Comparison of ENCODE assay signal across 16 cellular contexts in the genomic region with DNA sequence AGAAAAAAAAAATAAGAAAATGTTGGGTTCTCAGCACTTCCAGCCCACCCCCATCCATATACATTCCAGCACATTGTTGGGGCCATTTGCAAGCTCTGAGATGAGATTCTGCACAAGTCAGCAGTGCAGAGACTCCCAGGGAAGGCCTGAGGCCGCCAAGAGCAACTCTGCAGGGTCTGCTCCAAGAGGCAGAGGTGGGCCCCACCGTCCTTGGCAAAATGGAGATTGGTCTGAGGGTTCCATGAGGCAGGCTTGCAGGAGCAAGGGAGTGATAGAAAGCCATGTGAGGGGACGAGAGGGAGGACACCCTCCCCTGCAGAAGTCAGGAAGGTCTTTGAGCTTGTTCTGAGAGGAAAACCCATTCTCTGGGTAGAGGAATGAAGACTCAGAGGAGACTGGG. TPM values are rescaled to one million over a fixed set of nuclear protein-coding genes. Genes with fewer than 3 reads are reported as not detected.
A peak's percentile ranks its signal among the peaks of the same experiment; 100 is the strongest.
DNase-seq lines count a peak whose midpoint lies in the region; ATAC-seq and TF ChIP-seq lines count a peak whose summit lies in the region.
"Had no signal": no experiment of that assay in that cellular context is flagged by ENCODE, and none has a peak within 500 bp of the region (broad histone marks: within the 10 kb centered on the region; RNA-seq: fewer than 3 reads in every experiment).

No MANE protein-coding gene starts in this region.

- POLR2A ChIA-PET in RWPE1 (lab: Yijun Ruan, JAX; ENCODE audit: low non-redundant PET) = no interaction called here

- H3K9me3 ChIP-seq in esophagus muscularis mucosa = no peaks in the 10 kb centered on the region
- H3K9me3 ChIP-seq: BE2C had no signal

- H3K4me3 Mint-ChIP-seq in natural killer cell (peak overlapping the region; percentile 67), immature natural killer cell (peak overlapping the region in 3 of 5 donors; percentile 38 to 71 (median 68))
- H3K4me3 Mint-ChIP-seq in natural killer cell treated with Interleukin-12 subunit alpha and Interleukin-12 subunit beta and Interleukin-15 and Interleukin-18, amount 100 ng/mL, for 72 hours = no peak overlapping the region
- H3K4me3 Mint-ChIP-seq: CD4-positive, alpha-beta memory T cell had no signal

- WGBS in esophagus muscularis mucosa = 88% methylated on average over 3 of the region's 3 CpGs

- no peaks in the 10 kb centered on the region for H3K9me3 Mint-ChIP-seq in natural killer cell
- H3K9me3 Mint-ChIP-seq in natural killer cell treated with Interleukin-12 subunit alpha and Interleukin-12 subunit beta and Interleukin-15 and Interleukin-18, amount 100 ng/mL, for 72 hours = no peaks in the 10 kb centered on the region
- H3K9me3 Mint-ChIP-seq in immature natural killer cell = no peaks in the 10 kb centered on the region
- H3K9me3 Mint-ChIP-seq: CD4-positive, alpha-beta memory T cell had no signal

- no peak for TF ChIP-seq POLR2A in esophagus muscularis mucosa (IDR thresholded peaks at IDR 0.05; ENCODE audit: low read depth)

- TF ChIP-seq CTCF in natural killer cell (IDR thresholded peaks at IDR 0.05) = no peak
- TF ChIP-seq CTCF in RWPE1 (conservative IDR thresholded peaks at IDR 0.05; ENCODE audit: low read depth) = no peak
- no peak for TF ChIP-seq CTCF in GM13976 (IDR thresholded peaks at IDR 0.05; ENCODE audit: borderline replicate concordance, control extremely low read depth, extremely low read depth, insufficient read depth, missing control alignments)
- TF ChIP-seq CTCF in esophagus muscularis mucosa (IDR thresholded peaks at IDR 0.05) = no peak

- H3K27ac ChIP-seq in RWPE1 = peak overlapping the region; percentile 85
- H3K27ac ChIP-seq in esophagus muscularis mucosa (replicated peaks in 1 of 4) = no peak overlapping the region
- H3K27ac ChIP-seq: C4-2B had no signal

- no peak for ATAC-seq in natural killer cell
- ATAC-seq in natural killer cell treated with Interleukin-12 subunit alpha and Interleukin-12 subunit beta and Interleukin-15 and Interleukin-18, amount 100 ng/mL, for 72 hours = no peak
- ATAC-seq: GM12878, HepG2 had no signal

- H3K36me3 Mint-ChIP-seq in natural killer cell = no peaks in the 10 kb centered on the region
- peaks cover 5% of the 10 kb centered on the region for H3K36me3 Mint-ChIP-seq in natural killer cell treated with Interleukin-12 subunit alpha and Interleukin-12 subunit beta and Interleukin-15 and Interleukin-18, amount 100 ng/mL, for 72 hours
- peaks cover 17 to 26% (median 18%) of the 10 kb centered on the region in 3 donors for H3K36me3 Mint-ChIP-seq in immature natural killer cell

- H3K4me3 ChIP-seq in esophagus muscularis mucosa = no peak overlapping the region
- H3K4me3 ChIP-seq: GM12878 had no signal

- intact Hi-C loops in natural killer cell (cut with micrococcal nuclease) (no loop called here), esophagus muscularis mucosa (cut with DNase I) (no loop called here)

- TF ChIP-seq EP300 in esophagus muscularis mucosa (IDR thresholded peaks at IDR 0.05) = no peak

- H3K27me3 ChIP-seq in esophagus muscularis mucosa = no peaks in the 10 kb centered on the region
- H3K27me3 ChIP-seq: BE2C had no signal

- H3K27me3 Mint-ChIP-seq in natural killer cell (ENCODE audit: low read depth in 2 of 2) (no peaks in the 10 kb centered on the region), immature natural killer cell (ENCODE audit: low read depth in 3 of 3) (peaks cover 0 to 1% (median 1%) of the 10 kb centered on the region in 3 donors)
- H3K27me3 Mint-ChIP-seq in natural killer cell treated with Interleukin-12 subunit alpha and Interleukin-12 subunit beta and Interleukin-15 and Interleukin-18, amount 100 ng/mL, for 72 hours = no peaks in the 10 kb centered on the region
- H3K27me3 Mint-ChIP-seq: CD4-positive, alpha-beta memory T cell had no signal

- H3K4me1 ChIP-seq in esophagus muscularis mucosa = peaks cover 0 to 8% (median 0%) of the 10 kb centered on the region in 4 donors

- CTCF ChIA-PET in RWPE1 (lab: Yijun Ruan, JAX) = interaction anchor here (0.6 to 1.0 kb wide), 2 partner anchors 203 to 322 kb away, joined by 3 read pairs; a partner anchor contains a TSS

- H3K36me3 ChIP-seq in esophagus muscularis mucosa = peaks cover 0 to 20% (median 3%) of the 10 kb centered on the region in 4 donors
- H3K36me3 ChIP-seq: BE2C had no signal

- H3K27ac Mint-ChIP-seq in natural killer cell (peak overlapping the region; percentile 35 to 47), immature natural killer cell (peak overlapping the region; percentile 64 to 89 (median 70))
- H3K27ac Mint-ChIP-seq in natural killer cell treated with Interleukin-12 subunit alpha and Interleukin-12 subunit beta and Interleukin-15 and Interleukin-18, amount 100 ng/mL, for 72 hours = no peak overlapping the region

- in situ Hi-C loops in GM13976 (cut with MboI; ENCODE audit: low sequenced_read_pairs, unreplicated experiment) = no loop called here

- H3K4me1 Mint-ChIP-seq in natural killer cell (peaks cover 25 to 45% of the 10 kb centered on the region in 2 donors), immature natural killer cell (peaks cover 41 to 50% of the 10 kb centered on the region in 2 donors)
- peaks cover 18 to 35% of the 10 kb centered on the region in 2 donors for H3K4me1 Mint-ChIP-seq in natural killer cell treated with Interleukin-12 subunit alpha and Interleukin-12 subunit beta and Interleukin-15 and Interleukin-18, amount 100 ng/mL, for 72 hours (ENCODE audit: low read depth in 2 of 2)
- H3K4me1 Mint-ChIP-seq: CD4-positive, alpha-beta memory T cell had no signal

- DNase-seq in natural killer cell (no peak), RWPE1 (ENCODE audit: low spot score) (no peak), immature natural killer cell (no peak), GM13976 (ENCODE audit: low spot score) (no peak), NCI-H510A (lab: John Stamatoyannopoulos, UW) (no peak), esophagus muscularis mucosa (ENCODE audit: extremely low spot score) (no peak)
- no peak for DNase-seq in natural killer cell treated with Interleukin-12 subunit alpha and Interleukin-12 subunit beta and Interleukin-15 and Interleukin-18, amount 100 ng/mL, for 72 hours (ENCODE audit: low spot score)
- no peak for DNase-seq in effector CD4-positive, alpha-beta T cell
- DNase-seq: BE2C; CD4-positive, alpha-beta memory T cell; DMS79; GOT3; HCEC 1CT had no signal

RNA-seq across cellular contexts. Expression of a gene that starts 51.9 kb away (rescaled TPM):
- 10 to 100 TPM; 37.0 to 48.4 (median 47.6) TPM for total RNA-seq in natural killer cell
- total RNA-seq in natural killer cell treated with Interleukin-12 subunit alpha and Interleukin-12 subunit beta and Interleukin-15 and Interleukin-18, amount 100 ng/mL, for 72 hours = 10 to 100 TPM; 20.4 to 32.8 TPM
- polyA plus RNA-seq in immature natural killer cell = 10 to 100 TPM; 20.6 to 45.3 (median 27.1) TPM
- 10 to 100 TPM; 34.9 to 54.9 (median 46.2) TPM for total RNA-seq in esophagus muscularis mucosa

Comparison
In these comparisons a context has a peak if more than half of its experiments do, and no peak if none do; other contexts are left out.
1. H3K27ac Mint-ChIP-seq: peak in natural killer cell (2 of 2) and immature natural killer cell (6 of 6); none in natural killer cell treated with Interleukin-12 subunit alpha and Interleukin-12 subunit beta and Interleukin-15 and Interleukin-18, amount 100 ng/mL, for 72 hours (0 of 2).